In genomic region chr16:82653550-82654511, GRCh38 we compare ENCODE assay signal across 8 cellular contexts. TPM values are rescaled to one million over a fixed set of nuclear protein-coding genes. Genes with fewer than 3 reads are reported as not detected.
A peak's percentile ranks its signal among the peaks of the same experiment; 100 is the strongest.
DNase-seq lines count a peak whose midpoint lies in the region; ATAC-seq, FAIRE-seq and TF ChIP-seq lines count a peak whose summit lies in the region.

No MANE protein-coding gene starts in this region.

- 74% methylated on average over 11 of the region's 11 CpGs for WGBS in pancreas, 2 donors

- H3K27ac ChIP-seq in AG04450 (ENCODE audit: low read depth, low read length) (peak overlapping the region; percentile 98), pancreas (no peak overlapping the region)

- no peak for FAIRE-seq in pancreas (lab: Jason Lieb, UNC)

- CTCF ChIA-PET in AG04450 (lab: Charles Lee): interaction anchor here (0.9 to 2.6 kb wide), 4 partner anchors 8 to 23 kb away, joined by 3 to 26 read pairs (median 6); no protein-coding TSS in a partner anchor

- TF ChIP-seq CTCF in AG04450 (IDR thresholded peaks at IDR 0.05; ENCODE audit: low read depth, low read length): no peak
- TF ChIP-seq CTCF in pancreas (IDR thresholded peaks at IDR 0.05): no peak

- H3K9me3 Mint-ChIP-seq in T-helper 2 cell treated with Interferon-gamma antibody and Interleukin-4, amounts not matched to agents 5 μg/mL and 100 μg/mL, for 36 hours: peaks cover 5% of the 10 kb centered on the region

- H3K27ac Mint-ChIP-seq in T-helper 2 cell treated with Interferon-gamma antibody and Interleukin-4, amounts not matched to agents 5 μg/mL and 100 μg/mL, for 36 hours: peak overlapping the region; percentile 89

- peaks cover 6% of the 10 kb centered on the region for H3K36me3 Mint-ChIP-seq in T-helper 2 cell treated with Interferon-gamma antibody and Interleukin-4, amounts not matched to agents 5 μg/mL and 100 μg/mL, for 36 hours (ENCODE audit: low read depth)

- no peaks in the 10 kb centered on the region for H3K4me1 ChIP-seq in pancreas

- peak overlapping the region; percentile 72 for H3K4me3 Mint-ChIP-seq in T-helper 2 cell treated with Interferon-gamma antibody and Interleukin-4, amounts not matched to agents 5 μg/mL and 100 μg/mL, for 36 hours

- no peaks in the 10 kb centered on the region for H3K36me3 ChIP-seq in pancreas

- intact Hi-C loops in pancreas (cut with DNase I): no loop called here

- peaks cover 5% of the 10 kb centered on the region for H3K27me3 Mint-ChIP-seq in T-helper 2 cell treated with Interferon-gamma antibody and Interleukin-4, amounts not matched to agents 5 μg/mL and 100 μg/mL, for 36 hours (ENCODE audit: low read depth)

- POLR2A ChIA-PET in AG04450 (lab: Yijun Ruan, JAX): interaction anchor here (0.8 to 1.6 kb wide), 4 partner anchors 10 to 26 kb away, joined by 3 to 5 read pairs (median 4); partner anchors contain the start of gene CDH13

- H3K4me1 Mint-ChIP-seq in T-helper 2 cell treated with Interferon-gamma antibody and Interleukin-4, amounts not matched to agents 5 μg/mL and 100 μg/mL, for 36 hours (ENCODE audit: low read depth): peaks cover 81% of the 10 kb centered on the region

- ATAC-seq in HG03354 (IDR thresholded peaks at IDR 0.05; ENCODE audit: poor library complexity, severe bottlenecking, unreplicated experiment) (peak; percentile 78), pancreas (peak in 3 of 4 donors; percentile 24 to 80 (median 77))

- H3K4me3 ChIP-seq in AG04450 (ENCODE audit: low read depth, low read length) (peak overlapping the region; percentile 40), pancreas (no peak overlapping the region)

- H3K9me3 ChIP-seq in AG04450 (ENCODE audit: control insufficient read depth, insufficient read depth, low read length) (no peaks in the 10 kb centered on the region), pancreas (no peaks in the 10 kb centered on the region)

- DNase-seq in AG04450 (ENCODE audit: low read depth, low spot score) (peak; percentile 82), GM19240 (ENCODE audit: insufficient read length, low spot score) (peak; percentile 26), dermis microvascular lymphatic vessel endothelial cell (ENCODE audit: low read depth in 2 of 2) (peak; percentile 69 to 86), pancreas (no peak), NCI-H128 (lab: John Stamatoyannopoulos, UW; ENCODE audit: unreplicated experiment) (no peak), NCI-H446 (lab: John Stamatoyannopoulos, UW) (no peak)
- DNase-seq in T-helper 2 cell treated with Interferon-gamma antibody and Interleukin-4, amounts not matched to agents 5 μg/mL and 100 μg/mL, for 36 hours (ENCODE audit: low spot score): peak; percentile 73

- no peaks in the 10 kb centered on the region for H3K27me3 ChIP-seq in AG04450 (ENCODE audit: control insufficient read depth, insufficient read depth, low read length)
- peaks cover 0 to 6% (median 0%) of the 10 kb centered on the region in 4 donors for H3K27me3 ChIP-seq in pancreas

RNA-seq across cellular contexts. Expression of gene CDH13, which starts 27.1 kb away (rescaled TPM):
- polyA plus RNA-seq in AG04450 (2011; rRNA removed): 54.8 and 55.0 TPM in 2 replicates
- 44.9 and 51.8 TPM in 2 replicates for polyA minus RNA-seq in AG04450 (2011; rRNA and poly(A)+ RNA removed)
- total RNA-seq in dermis microvascular lymphatic vessel endothelial cell: 66.6 and 68.9 TPM in 2 replicates
- total RNA-seq in pancreas: 1 to 10 TPM in 1 of 6 donors, under 1 TPM in 5; 0.16 to 1.0 (median 0.42) TPM
- under 1 TPM; 0.12 to 0.34 TPM for polyA plus RNA-seq in pancreas

Comparison
In these comparisons a context has a peak if more than half of its experiments do, and no peak if none do; other contexts are left out.
1. DNase-seq: peak in AG04450 (single experiment), GM19240 (single experiment), T-helper 2 cell treated with Interferon-gamma antibody and Interleukin-4, amounts not matched to agents 5 μg/mL and 100 μg/mL, for 36 hours (single experiment) and dermis microvascular lymphatic vessel endothelial cell (2 of 2); none in pancreas (0 of 6), NCI-H128 (single experiment) and NCI-H446 (0 of 2).
2. RNA of gene CDH13, which starts 27.1 kb away (total RNA-seq): 66.6 to 68.9 TPM in dermis microvascular lymphatic vessel endothelial cell; 0.16 to 1.0 TPM in pancreas; every median in the first group is over 10 times any median in the second.